Comparison of ENCODE assay signal across 1 cellular context in the genomic region with DNA sequence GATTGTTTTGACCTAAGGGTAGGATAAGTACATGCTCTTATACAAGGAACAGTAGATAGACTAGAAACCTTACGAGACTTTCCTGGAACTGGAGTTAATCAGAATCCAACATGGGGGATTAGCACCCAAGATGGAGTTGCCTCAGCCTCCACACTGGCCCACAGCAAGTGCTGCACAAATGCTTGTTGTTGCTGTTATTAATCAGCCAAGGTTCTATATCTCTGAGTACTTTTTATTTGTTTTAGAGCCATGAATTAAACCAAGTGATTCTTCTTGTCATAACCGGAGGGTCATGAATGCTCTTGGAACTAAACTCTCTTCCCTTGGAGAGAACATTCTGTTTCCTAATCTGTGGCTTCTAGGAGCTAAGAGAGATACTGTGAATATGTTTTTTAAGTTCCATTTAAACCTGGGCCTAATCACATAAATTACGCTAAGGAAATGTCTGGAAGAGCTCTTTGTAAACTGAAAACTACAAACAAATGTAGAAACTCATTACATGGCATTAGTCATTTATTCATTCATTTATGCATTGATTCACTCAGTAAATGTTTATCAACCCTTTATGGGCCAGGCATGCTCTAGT.
TF ChIP-seq lines count a peak whose summit lies in the region.

No MANE protein-coding gene starts in this region.

TF ChIP-seq in IMR-90, 13 proteins besides CTCF, POLR2A, EP300 and RAD21:
- TF ChIP-seq USF2 (IDR thresholded peaks at IDR 0.05; ENCODE audit: low read depth, low read length): no peak
